ENCODE assay signal across 22 cellular contexts in genomic region chr10:115095758-115096157, GRCh38.
"Had no signal": no experiment of that assay in that cellular context is flagged by ENCODE, and none has a peak within 500 bp of the region (broad histone marks: within the 10 kb centered on the region; RNA-seq: fewer than 3 reads in every experiment).

No MANE protein-coding gene starts in this region.

- H3K9me3 Mint-ChIP-seq: activated CD4-positive, alpha-beta memory T cell treated with anti-CD3 and anti-CD28 coated beads, Interleukin-2, amount 10 ng/mL, durations not matched to agents 7 days and 5 days; activated naive CD4-positive, alpha-beta T cell treated with anti-CD3 and anti-CD28 coated beads, Interleukin-2, amount 50 U/mL, for 24 hours; activated T-cell treated with anti-CD3 and anti-CD28 coated beads, Interleukin-2, amount 50 U/mL, for 4 hours; effector memory CD8-positive, alpha-beta T cell had no signal

- H3K27me3 ChIP-seq: body of pancreas had no signal

- H3K9me3 ChIP-seq: body of pancreas, gastroesophageal sphincter, right atrium auricular region, tibial nerve had no signal

- H3K27ac ChIP-seq: body of pancreas, gastroesophageal sphincter, right atrium auricular region, skin epidermis, tibial nerve had no signal

- H3K4me3 ChIP-seq: body of pancreas, gastroesophageal sphincter, right atrium auricular region, skin epidermis, tibial nerve had no signal

- H3K27ac Mint-ChIP-seq: activated CD4-positive, alpha-beta memory T cell treated with anti-CD3 and anti-CD28 coated beads, Interleukin-2, amount 10 ng/mL, durations not matched to agents 7 days and 5 days; activated CD4-positive, alpha-beta T cell treated with anti-CD3 and anti-CD28 coated beads for 36 hours; activated naive CD4-positive, alpha-beta T cell treated with anti-CD3 and anti-CD28 coated beads, Interleukin-2, amount 50 U/mL, for 24 hours; effector memory CD8-positive, alpha-beta T cell; naive B cell had no signal

- H3K4me3 Mint-ChIP-seq: activated CD4-positive, alpha-beta memory T cell treated with anti-CD3 and anti-CD28 coated beads, Interleukin-2, amount 10 ng/mL, durations not matched to agents 7 days and 5 days; activated CD4-positive, alpha-beta T cell treated with anti-CD3 and anti-CD28 coated beads for 36 hours; activated T-cell treated with anti-CD3 and anti-CD28 coated beads, Interleukin-2, amount 50 U/mL, for 4 hours; effector memory CD8-positive, alpha-beta T cell had no signal

- DNase-seq: activated CD4-positive, alpha-beta memory T cell treated with anti-CD3 and anti-CD28 coated beads, Interleukin-2, amount 10 ng/mL, durations not matched to agents 7 days and 5 days; activated CD4-positive, alpha-beta T cell treated with anti-CD3 and anti-CD28 coated beads for 36 hours; activated effector memory CD4-positive, alpha-beta T cell treated with anti-CD3 and anti-CD28 coated beads, Interleukin-2, amount 50 U/mL, for 16 hours; activated T-cell treated with anti-CD3 and anti-CD28 coated beads, Interleukin-2, amount 50 U/mL, for 4 hours; body of pancreas; central memory CD4-positive, alpha-beta T cell; effector memory CD8-positive, alpha-beta T cell; islet precursor cell; naive B cell; occipital lobe; stimulated activated CD4-positive, alpha-beta T cell treated with anti-CD3 and anti-CD28 coated beads, Interleukin-4, amount 100 ng/mL, for 4 hours; stimulated activated CD8-positive, alpha-beta memory T cell treated with anti-CD3 and anti-CD28 coated beads, Interleukin-4, amount 100 ng/mL, for 48 hours; stimulated activated naive CD4-positive, alpha-beta T cell treated with Interleukin-2 at 50 U/mL for 16 hours; substantia nigra; T-helper 1 cell; T1000 had no signal

- H3K36me3 ChIP-seq: gastroesophageal sphincter, right atrium auricular region, tibial nerve had no signal

- ATAC-seq: activated CD4-positive, alpha-beta T cell treated with anti-CD3 and anti-CD28 coated beads for 36 hours; activated T-cell treated with anti-CD3 and anti-CD28 coated beads, Interleukin-2, amount 50 U/mL, for 4 hours; body of pancreas; effector memory CD8-positive, alpha-beta T cell; gastroesophageal sphincter; left lobe of liver had no signal
